In genomic region chr12:123670882-123671728, GRCh38 we compare ENCODE assay signal across 8 cellular contexts. TPM values are rescaled to one million over a fixed set of nuclear protein-coding genes. Genes with fewer than 3 reads are reported as not detected.
DNase-seq lines count a peak whose midpoint lies in the region; TF ChIP-seq lines count a peak whose summit lies in the region.

Gene TCTN2 (plus strand): TSS chr12:123671113. CDS start chr12:123671241, 128 bp downstream.

- peak within 1 kb of the TSS; percentile 80 for H3K27ac Mint-ChIP-seq in HFFc6

- H3K27me3 ChIP-seq in SJSA1 (replicated peaks): no peaks in the 10 kb centered on the region

- peaks cover 12% of the 10 kb centered on the region for H3K4me1 ChIP-seq in SJSA1 (replicated peaks)

- H3K9me3 Mint-ChIP-seq in HFFc6: no peaks in the 10 kb centered on the region

- H3K27ac ChIP-seq in SJSA1 (no peak within 1 kb of the TSS), substantia nigra (ENCODE audit: low read depth, low read length, poor library complexity, severe bottlenecking) (no peak within 1 kb of the TSS)

- H3K27me3 Mint-ChIP-seq in HFFc6 (ENCODE audit: insufficient read depth): no peaks in the 10 kb centered on the region; the same call in none of the 2 replicates

- H3K4me3 Mint-ChIP-seq in HFFc6: peak within 1 kb of the TSS; percentile 94

- no peaks in the 10 kb centered on the region for H3K9me3 ChIP-seq in SJSA1 (replicated peaks)

- H3K36me3 ChIP-seq in SJSA1: peaks cover 3% of the 10 kb centered on the region; the same call in 1 of the 2 replicates

- peaks cover 11% of the 10 kb centered on the region for H3K4me1 Mint-ChIP-seq in HFFc6 (ENCODE audit: low read depth)

- peak; percentile 100 for DNase-seq in GM03348 (ENCODE audit: low spot score)
- peak; percentile 91 for DNase-seq in HFFc6
- DNase-seq in NAMALWA (ENCODE audit: low spot score): peak; percentile 95
- peak; percentile 76 to 93 for DNase-seq in SJSA1 (ENCODE audit: low read depth in 1 of 2, low spot score in 2 of 2)
- DNase-seq in activated naive CD4-positive, alpha-beta T cell treated with Interleukin-2 at 50 U/mL for 16 hours: peak; percentile 95
- DNase-seq in germinal center (ENCODE audit: low spot score): peak; percentile 100
- DNase-seq in non-pigmented ciliary epithelial cell (ENCODE audit: low read depth): peak; percentile 51
- DNase-seq in substantia nigra (lab: John Stamatoyannopoulos, UW): peak; percentile 16 to 98 (median 85)

- no peak for TF ChIP-seq CTCF in HFFc6 (IDR thresholded peaks at IDR 0.05)

- peaks cover 9% of the 10 kb centered on the region for H3K36me3 Mint-ChIP-seq in HFFc6 (ENCODE audit: low read depth)

- H3K4me3 ChIP-seq in SJSA1: peak within 1 kb of the TSS; percentile 56

RNA-seq across cellular contexts. Expression of gene TCTN2, which starts in this region (rescaled TPM):
- total RNA-seq in HFFc6 (2021; fragmentation: NEBNext Ultra II Directional; extraction: Animal tissue kit (Norgen Biotek cat#: 25700)): 10 to 100 TPM in 1 of 6 experiments, 1 to 10 TPM in 5; 6.5 to 11.2 (median 9.5) TPM
- 7.5 and 17.2 TPM in 2 replicates for total RNA-seq in SJSA1 (2014; rRNA removed; shearing (Covaris generic))
